ENCODE assay signal across 9 cellular contexts in the genomic region with DNA sequence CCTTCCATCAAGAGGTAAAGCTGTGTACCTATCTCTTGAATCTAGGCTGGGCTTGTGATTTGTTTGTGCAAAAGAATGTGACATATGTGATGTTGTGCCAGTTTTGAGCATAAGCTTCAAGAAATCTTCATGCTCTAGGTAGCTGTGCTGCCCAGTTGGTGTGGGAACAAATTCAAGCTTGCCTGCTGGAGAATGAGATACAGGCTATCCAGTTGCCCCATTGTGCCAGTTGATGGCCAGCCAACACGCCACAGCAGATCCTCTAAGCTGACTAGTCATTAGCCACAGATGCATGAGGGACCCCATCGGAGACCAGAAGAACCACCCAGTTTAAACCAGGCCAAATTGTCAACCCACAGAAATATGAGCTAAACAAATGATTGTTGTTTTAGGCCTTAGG.
"Had no signal": no experiment of that assay in that cellular context is flagged by ENCODE, and none has a peak within 500 bp of the region (broad histone marks: within the 10 kb centered on the region; RNA-seq: fewer than 3 reads in every experiment).

No MANE protein-coding gene starts in this region.

- H3K4me3 ChIP-seq: GM23248, GM23338, HAP-1 had no signal

- H3K4me1 ChIP-seq: HAP-1 had no signal

- H3K9me3 ChIP-seq: HAP-1 had no signal

- H3K27ac ChIP-seq: GM23248 had no signal

- DNase-seq: GM23248, GOT3, H7, H9, HCEC 1CT, HFFc6 had no signal

- H3K36me3 ChIP-seq: HAP-1 had no signal

- ATAC-seq: GM23338, HCT116 had no signal
